Comparison of ENCODE assay signal across 33 cellular contexts in genomic region chr1:181081399-181081798, GRCh38. TPM values are rescaled to one million over a fixed set of nuclear protein-coding genes. Genes with fewer than 3 reads are reported as not detected.
A peak's percentile ranks its signal among the peaks of the same experiment; 100 is the strongest.
DNase-seq lines count a peak whose midpoint lies in the region; ATAC-seq and TF ChIP-seq lines count a peak whose summit lies in the region.
"Had no signal": no experiment of that assay in that cellular context is flagged by ENCODE, and none has a peak within 500 bp of the region (broad histone marks: within the 10 kb centered on the region; RNA-seq: fewer than 3 reads in every experiment).

No MANE protein-coding gene starts in this region.

- H4K20me1 ChIP-seq in GM23338 (replicated peaks; ENCODE audit: insufficient read depth) (no peaks in the 10 kb centered on the region), MM.1S (ENCODE audit: insufficient read depth, low read length) (no peaks in the 10 kb centered on the region)

- no peak overlapping the region for H3K4me2 ChIP-seq in GM23338
- H3K4me2 ChIP-seq in MM.1S (ENCODE audit: low read depth, low read length), result no peak overlapping the region

- H3K9me3 Mint-ChIP-seq in GM23338, result no peaks in the 10 kb centered on the region
- H3K9me3 Mint-ChIP-seq in stimulated activated naive CD8-positive, alpha-beta T cell treated with anti-CD3 and anti-CD28 coated beads, Interleukin-15, amount 100 ng/mL, for 72 hours, result no peaks in the 10 kb centered on the region
- H3K9me3 Mint-ChIP-seq: activated CD8-positive, alpha-beta T cell treated with anti-CD3 and anti-CD28 coated beads for 36 hours; activated naive CD4-positive, alpha-beta T cell treated with anti-CD3 and anti-CD28 coated beads for 36 hours; activated T-helper 1 cell treated with anti-CD3 and anti-CD28 coated beads, Interleukin-12 subunit alpha, Interleukin-12 subunit beta, Interleukin-2, Interleukin-4 antibody, amounts not matched to agents 30 ng/mL and 10 ng/mL and 1 ng/mL, durations not matched to agents 14 hours and 24 hours and 36 hours; CD8-positive, alpha-beta T cell; effector memory CD8-positive, alpha-beta T cell; natural killer cell had no signal

- no peak overlapping the region for H3K4me3 Mint-ChIP-seq in GM23338
- no peak overlapping the region for H3K4me3 Mint-ChIP-seq in stimulated activated naive CD8-positive, alpha-beta T cell treated with anti-CD3 and anti-CD28 coated beads, Interleukin-15, amount 100 ng/mL, for 72 hours
- H3K4me3 Mint-ChIP-seq: activated CD8-positive, alpha-beta T cell treated with anti-CD3 and anti-CD28 coated beads for 36 hours; activated naive CD4-positive, alpha-beta T cell treated with anti-CD3 and anti-CD28 coated beads for 36 hours; activated T-helper 1 cell treated with anti-CD3 and anti-CD28 coated beads, Interleukin-12 subunit alpha, Interleukin-12 subunit beta, Interleukin-2, Interleukin-4 antibody, amounts not matched to agents 30 ng/mL and 10 ng/mL and 1 ng/mL, durations not matched to agents 14 hours and 24 hours and 36 hours; B cell; CD8-positive, alpha-beta T cell; effector memory CD8-positive, alpha-beta T cell; natural killer cell; T-helper 17 cell had no signal

- H3K36me3 Mint-ChIP-seq in GM23338 (ENCODE audit: low read depth), result no peaks in the 10 kb centered on the region
- H3K36me3 Mint-ChIP-seq: CD8-positive, alpha-beta T cell; natural killer cell had no signal

- peaks cover 7% of the 10 kb centered on the region; the same call in 1 of the 2 replicates for H3K9me2 ChIP-seq in GM23338 (ENCODE audit: insufficient read depth)
- no peaks in the 10 kb centered on the region for H3K9me2 ChIP-seq in MM.1S (replicated peaks; ENCODE audit: insufficient read depth, low read length)

- peaks cover 11% of the 10 kb centered on the region for H3K4me1 Mint-ChIP-seq in GM23338
- peaks cover 19% of the 10 kb centered on the region for H3K4me1 Mint-ChIP-seq in stimulated activated naive CD8-positive, alpha-beta T cell treated with anti-CD3 and anti-CD28 coated beads, Interleukin-15, amount 100 ng/mL, for 72 hours

- H3K27ac ChIP-seq in GM23338 (ENCODE audit: low read depth) (no peak overlapping the region), MM.1S (ENCODE audit: low read length) (no peak overlapping the region)
- H3K27ac ChIP-seq: coronary artery, prostate gland, sigmoid colon, stomach, uterus had no signal

- H3K79me2 ChIP-seq in GM23338 (replicated peaks; ENCODE audit: insufficient read depth) (no peaks in the 10 kb centered on the region), MM.1S (ENCODE audit: low read length) (no peaks in the 10 kb centered on the region)

- H3K4me1 ChIP-seq in GM23338 (ENCODE audit: insufficient read depth) (peaks cover 9% of the 10 kb centered on the region), MM.1S (ENCODE audit: low read length) (0 out of 2 replicates have a peak, but pooled peaks cover 3% of the 10 kb centered on the region)
- H3K4me1 ChIP-seq: prostate gland, uterus had no signal

- H3K36me3 ChIP-seq in GM23338 (ENCODE audit: insufficient read depth) (no peaks in the 10 kb centered on the region), MM.1S (replicated peaks; ENCODE audit: insufficient read depth, low read length) (no peaks in the 10 kb centered on the region)
- H3K36me3 ChIP-seq: HAP-1, prostate gland, sigmoid colon, stomach, uterus had no signal

- H3K27ac Mint-ChIP-seq in GM23338, result no peak overlapping the region
- H3K27ac Mint-ChIP-seq in stimulated activated naive CD8-positive, alpha-beta T cell treated with anti-CD3 and anti-CD28 coated beads, Interleukin-15, amount 100 ng/mL, for 72 hours, result no peak overlapping the region
- H3K27ac Mint-ChIP-seq: activated CD8-positive, alpha-beta T cell treated with anti-CD3 and anti-CD28 coated beads for 36 hours; activated naive CD4-positive, alpha-beta T cell treated with anti-CD3 and anti-CD28 coated beads for 36 hours; activated T-helper 1 cell treated with anti-CD3 and anti-CD28 coated beads, Interleukin-12 subunit alpha, Interleukin-12 subunit beta, Interleukin-2, Interleukin-4 antibody, amounts not matched to agents 30 ng/mL and 10 ng/mL and 1 ng/mL, durations not matched to agents 14 hours and 24 hours and 36 hours; B cell; CD8-positive, alpha-beta T cell; effector memory CD8-positive, alpha-beta T cell; natural killer cell; T-helper 17 cell had no signal

- no peaks in the 10 kb centered on the region for H3F3A ChIP-seq in GM23338 (replicated peaks; ENCODE audit: low read depth)
- H3F3A ChIP-seq in MM.1S (ENCODE audit: insufficient read depth, low read length), result no peaks in the 10 kb centered on the region

- no peak for TF ChIP-seq CTCF in GM23338 (conservative IDR thresholded peaks at IDR 0.05; ENCODE audit: low read depth in 2 of 2)
- TF ChIP-seq CTCF in MM.1S (IDR thresholded peaks at IDR 0.05; ENCODE audit: low read length), result no peak

- DNase-seq in NCI-H1417 (lab: John Stamatoyannopoulos, UW) (peak in 2 of 3 experiments; percentile 36 to 59), NCI-H1417 treated with DMSO at 0.1 percent for 48 hours (lab: John Stamatoyannopoulos, UW) (no peak), GM23338 (ENCODE audit: low spot score) (no peak), NCI-H69 (lab: John Stamatoyannopoulos, UW) (peak; percentile 97), dermis blood vessel endothelial cell (peak; percentile 68), MM.1S (no peak), H4 (ENCODE audit: low spot score) (no peak)
- no peak for DNase-seq in stimulated activated naive CD8-positive, alpha-beta T cell treated with anti-CD3 and anti-CD28 coated beads, Interleukin-15, amount 100 ng/mL, for 72 hours
- DNase-seq: activated CD8-positive, alpha-beta memory T cell treated with anti-CD3 and anti-CD28 coated beads, Interleukin-2, amount 50 U/mL, for 48 hours; activated CD8-positive, alpha-beta T cell treated with anti-CD3 and anti-CD28 coated beads for 36 hours; activated naive CD4-positive, alpha-beta T cell treated with anti-CD3 and anti-CD28 coated beads for 36 hours; caudate nucleus; CD8-positive, alpha-beta T cell; effector memory CD8-positive, alpha-beta T cell; GDM1; left colon; mucosa of descending colon; natural killer cell; NCI-H1048; NCI-H82; occipital lobe; sigmoid colon; stimulated activated CD4-positive, alpha-beta T cell treated with anti-CD3 and anti-CD28 coated beads, Interleukin-12 subunit alpha, Interleukin-12 subunit beta, amount 100 ng/mL, for 4 hours; stimulated activated CD4-positive, alpha-beta T cell treated with anti-CD3 and anti-CD28 coated beads, Interleukin-2, amount 100 ng/mL, for 48 hours; stomach; T-helper 17 cell; uterus had no signal

- 0 out of 2 replicates have a peak overlapping the region, but pooled peaks have one; percentile 13 for H2AFZ ChIP-seq in GM23338
- no peak overlapping the region for H2AFZ ChIP-seq in MM.1S (ENCODE audit: low read length)

- no peaks in the 10 kb centered on the region for H3K9me3 ChIP-seq in MM.1S (replicated peaks; ENCODE audit: insufficient read depth, low read length)
- H3K9me3 ChIP-seq: HAP-1, mucosa of descending colon, prostate gland, sigmoid colon, stomach, uterus had no signal

- H3K27me3 ChIP-seq in GM23338 (ENCODE audit: insufficient read depth) (peaks cover 8% of the 10 kb centered on the region; the same call in 1 of the 2 replicates), MM.1S (replicated peaks; ENCODE audit: insufficient read depth, low read length) (no peaks in the 10 kb centered on the region)
- H3K27me3 ChIP-seq: sigmoid colon, stomach, uterus had no signal

- no peak overlapping the region for H3K9ac ChIP-seq in MM.1S (ENCODE audit: low read length)

- H3K4me3 ChIP-seq in GM23338 (no peak overlapping the region), MM.1S (ENCODE audit: low read length) (no peak overlapping the region)
- H3K4me3 ChIP-seq: coronary artery, HAP-1, mucosa of descending colon, prostate gland, sigmoid colon, stomach, uterus had no signal

- no peak for ATAC-seq in GM23338
- no peak for ATAC-seq in stimulated activated naive CD8-positive, alpha-beta T cell treated with anti-CD3 and anti-CD28 coated beads, Interleukin-15, amount 100 ng/mL, for 72 hours
- ATAC-seq: activated CD8-positive, alpha-beta T cell treated with anti-CD3 and anti-CD28 coated beads for 36 hours; CD8-positive, alpha-beta T cell; effector memory CD8-positive, alpha-beta T cell; left colon; mucosa of descending colon; natural killer cell; SK-N-SH treated with all-trans-retinoic acid at 6 μM for 48 hours; T-helper 17 cell had no signal

- no peaks in the 10 kb centered on the region for H3K27me3 Mint-ChIP-seq in GM23338 (ENCODE audit: insufficient read depth, low read depth, poor library complexity)
- H3K27me3 Mint-ChIP-seq in stimulated activated naive CD8-positive, alpha-beta T cell treated with anti-CD3 and anti-CD28 coated beads, Interleukin-15, amount 100 ng/mL, for 72 hours, result peaks cover 8% of the 10 kb centered on the region

TF ChIP-seq in GM23338, 12 proteins besides CTCF, POLR2A, EP300 and RAD21 (continues in another document):
- TF ChIP-seq ZNF114 (CRISPR knock-in tag; IDR thresholded peaks at IDR 0.05), result no peak

RNA-seq across cellular contexts. Expression of gene IER5, which starts 7.1 kb away (rescaled TPM):
- total RNA-seq in GM23338 (2014; rRNA removed; shearing (Covaris generic)), result 8.3 and 9.5 TPM in 2 replicates
- 3.8 and 4.6 TPM in 2 replicates for polyA plus RNA-seq in GM23338 (2016; fragmentation: Nextera tagmentation; extraction: Ambion mirVana)
- total RNA-seq in dermis blood vessel endothelial cell, result 26.6 and 29.1 TPM in 2 replicates
- 4.7 and 6.0 TPM in 2 replicates for total RNA-seq in H4 (2014; rRNA removed; shearing (Covaris generic))

RNA-seq across cellular contexts. Expression of gene MR1, which starts 47.6 kb away (rescaled TPM):
- total RNA-seq in GM23338 (2014; rRNA removed; shearing (Covaris generic)), result not detected in 2 replicates
- polyA plus RNA-seq in GM23338 (2016; fragmentation: Nextera tagmentation; extraction: Ambion mirVana), result 0.18 TPM in 1 of 2 replicates, not detected in the other
- 2.9 and 4.0 TPM in 2 replicates for total RNA-seq in dermis blood vessel endothelial cell
- total RNA-seq in H4 (2014; rRNA removed; shearing (Covaris generic)), result 11.8 and 11.9 TPM in 2 replicates

RNA-seq across cellular contexts. Expression of gene STX6, which starts 58.7 kb away (rescaled TPM):
- total RNA-seq in GM23338 (2014; rRNA removed; shearing (Covaris generic)), result 42.1 and 44.5 TPM in 2 replicates
- polyA plus RNA-seq in GM23338 (2016; fragmentation: Nextera tagmentation; extraction: Ambion mirVana), result 16.8 and 17.0 TPM in 2 replicates
- total RNA-seq in dermis blood vessel endothelial cell, result 50.3 and 66.0 TPM in 2 replicates
- 15.2 and 17.7 TPM in 2 replicates for total RNA-seq in H4 (2014; rRNA removed; shearing (Covaris generic))

Comparison
In these comparisons a context has a peak if more than half of its experiments do, and no peak if none do; other contexts are left out.
1. DNase-seq: peak in NCI-H1417 (2 of 3), NCI-H69 (single experiment) and dermis blood vessel endothelial cell (single experiment); none in NCI-H1417 treated with DMSO at 0.1 percent for 48 hours (single experiment), GM23338 (single experiment), stimulated activated naive CD8-positive, alpha-beta T cell treated with anti-CD3 and anti-CD28 coated beads, Interleukin-15, amount 100 ng/mL, for 72 hours (0 of 2), MM.1S (single experiment) and H4 (single experiment).